8 cellular contexts compared by ENCODE assay signal in genomic region chr2:32356735-32357544, GRCh38. TPM values are rescaled to one million over a fixed set of nuclear protein-coding genes. Genes with fewer than 3 reads are reported as not detected.
A peak's percentile ranks its signal among the peaks of the same experiment; 100 is the strongest.
DNase-seq lines count a peak whose midpoint lies in the region; ATAC-seq, FAIRE-seq and TF ChIP-seq lines count a peak whose summit lies in the region.

Gene BIRC6, plus strand, starts transcription at chr2:32357023. Its CDS starts 139 bp downstream, at chr2:32357162.

- ATAC-seq in HG02973 (IDR thresholded peaks at IDR 0.05; ENCODE audit: unreplicated experiment) (peak; percentile 81), psoas muscle (peak; percentile 95 to 96 (median 96))

- WGBS in psoas muscle, 3 donors: 0 to 1% (median 0%) methylated on average over 70 to 94 of the region's 94 CpGs
- 1% methylated on average over 94 of the region's 94 CpGs for WGBS in urinary bladder

- TF ChIP-seq CTCF in right atrium auricular region (IDR thresholded peaks at IDR 0.05) (no peak), psoas muscle (IDR thresholded peaks at IDR 0.05) (peak; percentile 9)

- intact Hi-C loops in T-helper 2 cell treated with Interferon-gamma antibody and Interleukin-4, amounts not matched to agents 100 ng/mL and 5 ng/mL, for 36 hours (cut with micrococcal nuclease): loop anchor here (1.0 to 2.0 kb wide), 6 partner anchors 80 to 1242 kb away; partner anchors contain the start of genes DPY30, FAM98A, SLC30A6 and SPAST
- intact Hi-C loops in psoas muscle (cut with DNase I): loop anchor here in 1 of 2 donors (5.0 kb wide), 1 partner anchor 80 kb away; the partner anchor contains the start of gene YIPF4

- H3K27me3 ChIP-seq in right atrium auricular region (no peaks in the 10 kb centered on the region), psoas muscle (ENCODE audit: insufficient read depth in 3 of 3, low read length in 2 of 3) (no peaks in the 10 kb centered on the region)

- peak; percentile 94 for FAIRE-seq in GM18507 (lab: Jason Lieb, UNC)

- peak within 1 kb of the TSS; percentile 86 to 93 for H3K4me3 ChIP-seq in right atrium auricular region
- H3K4me3 ChIP-seq in psoas muscle: peak within 1 kb of the TSS; percentile 99
- H3K4me3 ChIP-seq in urinary bladder (ENCODE audit: low read depth, low read length): peak within 1 kb of the TSS; percentile 88

- peak within 1 kb of the TSS; percentile 95 to 99 for H3K27ac ChIP-seq in right atrium auricular region
- peak within 1 kb of the TSS; percentile 99 for H3K27ac ChIP-seq in psoas muscle
- H3K27ac ChIP-seq in urinary bladder (ENCODE audit: low read depth): peak within 1 kb of the TSS; percentile 94

- H3K36me3 ChIP-seq in right atrium auricular region (no peaks in the 10 kb centered on the region), psoas muscle (ENCODE audit: insufficient read depth in 1 of 2, low read depth in 1 of 2) (peaks cover 0 to 6% of the 10 kb centered on the region in 2 donors), urinary bladder (ENCODE audit: insufficient read depth) (peaks cover 3% of the 10 kb centered on the region)

- peak; percentile 95 for DNase-seq in GM18507 (ENCODE audit: extremely low spot score, insufficient read length, low read depth)
- peak; percentile 95 to 96 for DNase-seq in NCI-H1930 (lab: John Stamatoyannopoulos, UW)
- peak; percentile 81 to 99 (median 98) for DNase-seq in anterior cingulate cortex (lab: John Stamatoyannopoulos, UW)
- peak; percentile 98 for DNase-seq in right atrium auricular region (ENCODE audit: low spot score)
- DNase-seq in psoas muscle: peak; percentile 99 to 100

- H3K4me1 ChIP-seq in right atrium auricular region (peaks cover 0 to 29% of the 10 kb centered on the region in 2 donors), psoas muscle (peaks cover 28% of the 10 kb centered on the region), urinary bladder (ENCODE audit: insufficient read depth) (peaks cover 2% of the 10 kb centered on the region)

- H3K9me3 ChIP-seq in right atrium auricular region (no peaks in the 10 kb centered on the region), psoas muscle (no peaks in the 10 kb centered on the region)

RNA-seq across cellular contexts. Expression of gene BIRC6, which starts in this region (rescaled TPM):
- total RNA-seq in T-helper 2 cell treated with Interferon-gamma antibody and Interleukin-4, amounts not matched to agents 100 ng/mL and 5 ng/mL, for 36 hours: 114 and 119 TPM in 2 replicates
- total RNA-seq in right atrium auricular region (10 to 100 TPM; 50.4 to 50.6 TPM), psoas muscle (10 to 100 TPM; 38.1 to 66.7 (median 43.5) TPM), urinary bladder (318 TPM)
- polyA plus RNA-seq in psoas muscle (10 to 100 TPM; 11.1 to 20.9 (median 13.8) TPM), urinary bladder (26.7 TPM)

Comparison
In these comparisons a context has a peak if more than half of its experiments do, and no peak if none do; other contexts are left out.
1. Peak in every context shown above with its lines: DNase-seq, ATAC-seq, H3K4me3 ChIP-seq and H3K27ac ChIP-seq.